In genomic region chr12:3105690-3106479, GRCh38 we compare ENCODE assay signal across 18 cellular contexts. TPM values are rescaled to one million over a fixed set of nuclear protein-coding genes. Genes with fewer than 3 reads are reported as not detected.
DNase-seq lines count a peak whose midpoint lies in the region; ATAC-seq, FAIRE-seq and TF ChIP-seq lines count a peak whose summit lies in the region.
"Had no signal": no experiment of that assay in that cellular context is flagged by ENCODE, and none has a peak within 500 bp of the region (broad histone marks: within the 10 kb centered on the region; RNA-seq: fewer than 3 reads in every experiment).

No MANE protein-coding gene starts in this region.

- no peak overlapping the region for H2AFZ ChIP-seq in HepG2 (ENCODE audit: low read length)
- H2AFZ ChIP-seq in smooth muscle cell (ENCODE audit: low read depth): no peak overlapping the region

- H4K20me1 ChIP-seq in HepG2 (ENCODE audit: insufficient read depth, low read length): no peaks in the 10 kb centered on the region
- peaks cover 29% of the 10 kb centered on the region for H4K20me1 ChIP-seq in smooth muscle cell (ENCODE audit: low read depth)

- H3K9ac ChIP-seq in HepG2 (ENCODE audit: insufficient read depth, low read depth, low read length) (peak overlapping the region; percentile 72; the same call in 1 of the 2 replicates), smooth muscle cell (ENCODE audit: low read depth) (no peak overlapping the region)
- H3K9ac ChIP-seq: KMS-11 had no signal

- H3K79me2 ChIP-seq in HepG2 (ENCODE audit: insufficient read depth, low read length) (peaks cover 24% of the 10 kb centered on the region), smooth muscle cell (ENCODE audit: low read depth) (peaks cover 8% of the 10 kb centered on the region)

- H3K27me3 ChIP-seq in Caco-2 (replicated peaks; ENCODE audit: control insufficient read depth, insufficient read depth, low read length) (no peaks in the 10 kb centered on the region), SJCRH30 (no peaks in the 10 kb centered on the region), HepG2 (ENCODE audit: control insufficient read depth in 1 of 2, insufficient read depth in 2 of 2, low read length in 2 of 2) (no peaks in the 10 kb centered on the region), smooth muscle cell (ENCODE audit: low read depth) (no peaks in the 10 kb centered on the region)
- H3K27me3 ChIP-seq in effector memory CD4-positive, alpha-beta T cell (replicated peaks; ENCODE audit: control insufficient read depth, insufficient read depth, low read length, poor library complexity, severe bottlenecking): no peaks in the 10 kb centered on the region
- H3K27me3 ChIP-seq: ascending aorta, left lung had no signal

- no peak for DNase-seq in Caco-2
- no peak for DNase-seq in SJCRH30
- DNase-seq in HepG2 (ENCODE audit: low spot score): no peak
- DNase-seq in smooth muscle cell (lab: John Stamatoyannopoulos, UW; ENCODE audit: unreplicated experiment): no peak
- DNase-seq in effector memory CD4-positive, alpha-beta T cell: no peak
- no peak for DNase-seq in stimulated activated naive CD4-positive, alpha-beta T cell treated with Interleukin-2 at 50 U/mL for 16 hours (lab: John Stamatoyannopoulos, UW)
- DNase-seq: activated CD4-positive, CD25-positive, alpha-beta regulatory T cell treated with anti-CD3 and anti-CD28 coated beads, Interleukin-2, amount 50 U/mL, for 72 hours; CD8-positive, alpha-beta T cell; GDM1; left lung; mucosa of descending colon; stimulated activated CD8-positive, alpha-beta memory T cell treated with anti-CD3 and anti-CD28 coated beads, Interleukin-4, amount 100 ng/mL, for 48 hours had no signal

- H3K36me3 Mint-ChIP-seq in Caco-2 (ENCODE audit: insufficient read depth, unreplicated experiment): no peaks in the 10 kb centered on the region
- H3K36me3 Mint-ChIP-seq: CD8-positive, alpha-beta T cell had no signal

- FAIRE-seq in HepG2 (lab: Jason Lieb, UNC): no peak
- FAIRE-seq: RCC 7860 had no signal

- H3K36me3 ChIP-seq in Caco-2 (ENCODE audit: control insufficient read depth, insufficient read depth, low read length) (no peaks in the 10 kb centered on the region), SJCRH30 (no peaks in the 10 kb centered on the region; the same call in 1 of the 2 replicates), HepG2 (replicated peaks in 1 of 2; ENCODE audit: control insufficient read depth in 1 of 2, insufficient read depth in 2 of 2, low read length in 2 of 2) (peaks cover under 1 to 1% of the 10 kb centered on the region in 2 experiments; a peak in 3 of 5 replicates), smooth muscle cell (ENCODE audit: low read depth) (no peaks in the 10 kb centered on the region)
- no peaks in the 10 kb centered on the region for H3K36me3 ChIP-seq in effector memory CD4-positive, alpha-beta T cell (ENCODE audit: control insufficient read depth, insufficient read depth, low read length)
- H3K36me3 ChIP-seq: ascending aorta, left lung had no signal

- no peaks in the 10 kb centered on the region for H3K27me3 Mint-ChIP-seq in Caco-2 (ENCODE audit: insufficient read depth, unreplicated experiment)
- H3K27me3 Mint-ChIP-seq: activated naive CD4-positive, alpha-beta T cell treated with anti-CD3 and anti-CD28 coated beads, Interleukin-2, amount 50 U/mL, for 24 hours had no signal

- BruUV-seq in Caco-2 (replicated peaks; lab: Mats Ljungman, UMichigan) (no TSS peak), HepG2 (replicated peaks; lab: Mats Ljungman, UMichigan) (no TSS peak)

- H3K9me3 ChIP-seq in Caco-2: no peaks in the 10 kb centered on the region
- H3K9me3 ChIP-seq in SJCRH30 (replicated peaks): no peaks in the 10 kb centered on the region
- H3K9me3 ChIP-seq in HepG2 (ENCODE audit: low read length): no peaks in the 10 kb centered on the region
- H3K9me3 ChIP-seq in smooth muscle cell (replicated peaks; ENCODE audit: low read depth): no peaks in the 10 kb centered on the region
- no peaks in the 10 kb centered on the region for H3K9me3 ChIP-seq in effector memory CD4-positive, alpha-beta T cell (ENCODE audit: control insufficient read depth, low read length)
- H3K9me3 ChIP-seq: ascending aorta, left lung, mucosa of descending colon had no signal

- WGBS in HepG2 (ENCODE audit: low lambda C conversion rate): 90% methylated on average over 29 of the region's 29 CpGs
- WGBS in smooth muscle cell (ENCODE audit: low lambda C conversion rate): 94% methylated on average over 29 of the region's 29 CpGs

- H3K4me1 ChIP-seq in Caco-2 (peaks cover 25% of the 10 kb centered on the region), SJCRH30 (peaks cover 37% of the 10 kb centered on the region), HepG2 (ENCODE audit: insufficient read depth, low read length) (peaks cover 76% of the 10 kb centered on the region), smooth muscle cell (ENCODE audit: low read depth) (peaks cover 43% of the 10 kb centered on the region)
- H3K4me1 ChIP-seq in effector memory CD4-positive, alpha-beta T cell (ENCODE audit: control insufficient read depth, insufficient read depth, low read length, poor library complexity, severe bottlenecking): no peaks in the 10 kb centered on the region

- TF ChIP-seq CTCF in Caco-2 (IDR thresholded peaks at IDR 0.05; ENCODE audit: insufficient read depth in 1 of 2, low read depth in 1 of 2, low read length in 1 of 2, severe bottlenecking in 1 of 2, unreplicated experiment in 1 of 2) (no peak), HepG2 (CRISPR knock-in tag; IDR thresholded peaks at IDR 0.05) (no peak), smooth muscle cell (IDR thresholded peaks at IDR 0.05; ENCODE audit: borderline replicate concordance, insufficient read depth, poor library complexity, severe bottlenecking) (no peak)

- no peak overlapping the region for H3K4me3 ChIP-seq in Caco-2 (ENCODE audit: low read depth, low read length)
- H3K4me3 ChIP-seq in SJCRH30: no peak overlapping the region
- H3K4me3 ChIP-seq in HepG2 (replicated peaks in 1 of 3; ENCODE audit: insufficient read depth in 1 of 3, low read depth in 2 of 3, low read length in 3 of 3): no peak overlapping the region
- no peak overlapping the region for H3K4me3 ChIP-seq in smooth muscle cell
- no peak overlapping the region for H3K4me3 ChIP-seq in effector memory CD4-positive, alpha-beta T cell (ENCODE audit: insufficient read depth, low read depth, low read length, poor library complexity, severe bottlenecking)
- H3K4me3 ChIP-seq: ascending aorta, GM23248, left lung, mucosa of descending colon had no signal

- peaks cover 36% of the 10 kb centered on the region for H3K4me1 Mint-ChIP-seq in Caco-2 (ENCODE audit: low read depth, unreplicated experiment)
- H3K4me1 Mint-ChIP-seq: activated naive CD4-positive, alpha-beta T cell treated with anti-CD3 and anti-CD28 coated beads, Interleukin-2, amount 50 U/mL, for 24 hours had no signal

- ATAC-seq in HepG2 (no peak), GM18505 (IDR thresholded peaks at IDR 0.05; ENCODE audit: unreplicated experiment) (no peak)
- ATAC-seq: CD8-positive, alpha-beta T cell; left lung; mucosa of descending colon had no signal

- H3F3A ChIP-seq in smooth muscle cell (ENCODE audit: low read depth): peaks cover 26% of the 10 kb centered on the region

- peak overlapping the region; percentile 4 for H3K27ac Mint-ChIP-seq in Caco-2 (ENCODE audit: unreplicated experiment)
- H3K27ac Mint-ChIP-seq: activated naive CD4-positive, alpha-beta T cell treated with anti-CD3 and anti-CD28 coated beads, Interleukin-2, amount 50 U/mL, for 24 hours; CD8-positive, alpha-beta T cell had no signal

- CTCF ChIA-PET in Caco-2 (lab: Charles Lee): interaction anchor here (0.8 to 1.4 kb wide), 2 partner anchors 14 to 33 kb away, joined by 3 to 6 read pairs; no protein-coding TSS in a partner anchor
- CTCF ChIA-PET in HepG2 (lab: Yijun Ruan, JAX; ENCODE audit: low intra/inter-chr PET ratio, low total read pairs): no interaction called here

- TF ChIP-seq EP300 in HepG2 (IDR thresholded peaks at IDR 0.05; ENCODE audit: low read depth in 2 of 2, low read length in 2 of 2) (no peak), HepG2 (CRISPR knock-in tag; IDR thresholded peaks at IDR 0.05; ENCODE audit: borderline replicate concordance) (no peak)

- H3K9me3 Mint-ChIP-seq in Caco-2 (ENCODE audit: unreplicated experiment): no peaks in the 10 kb centered on the region
- H3K9me3 Mint-ChIP-seq: activated naive CD4-positive, alpha-beta T cell treated with anti-CD3 and anti-CD28 coated beads, Interleukin-2, amount 50 U/mL, for 24 hours; CD8-positive, alpha-beta T cell had no signal

- TF ChIP-seq RAD21 in HepG2 (CRISPR knock-in tag; IDR thresholded peaks at IDR 0.05): no peak

- H3K27ac ChIP-seq in SJCRH30: peak overlapping the region; percentile 61
- peak overlapping the region; percentile 97 for H3K27ac ChIP-seq in HepG2 (ENCODE audit: extremely low read length, insufficient read depth, low read length)
- peak overlapping the region; percentile 87 for H3K27ac ChIP-seq in smooth muscle cell (ENCODE audit: low read depth)
- no peak overlapping the region for H3K27ac ChIP-seq in effector memory CD4-positive, alpha-beta T cell (ENCODE audit: insufficient read depth, low read length, poor library complexity, severe bottlenecking)
- H3K27ac ChIP-seq: GM23248, KMS-11 had no signal

- TF ChIP-seq POLR2A in HepG2 (IDR thresholded peaks at IDR 0.05; ENCODE audit: insufficient read depth in 1 of 2, low read depth in 2 of 2, low read length in 2 of 2) (no peak), GM18505 (IDR thresholded peaks at IDR 0.05; ENCODE audit: borderline replicate concordance, extremely low read depth, insufficient read depth, insufficient read length) (no peak)

- no peak overlapping the region for H3K4me3 Mint-ChIP-seq in Caco-2 (ENCODE audit: unreplicated experiment)
- H3K4me3 Mint-ChIP-seq: activated naive CD4-positive, alpha-beta T cell treated with anti-CD3 and anti-CD28 coated beads, Interleukin-2, amount 50 U/mL, for 24 hours; CD8-positive, alpha-beta T cell had no signal

- intact Hi-C loops in Caco-2 (cut with micrococcal nuclease; ENCODE audit: unreplicated experiment): loop anchor here (2.0 kb wide), 1 partner anchor 19 kb away; no protein-coding TSS in a partner anchor
- intact Hi-C loops in HepG2 (cut with micrococcal nuclease; ENCODE audit: unreplicated experiment): loop anchor here (2.0 kb wide), 1 partner anchor 33 kb away; no protein-coding TSS in a partner anchor

- in situ Hi-C loops in HepG2 (cut with HindIII; ENCODE audit: extremely low pct_ligation_motif_present, low pct_unique_long_range_greater_than_20kb): no loop called here

- POLR2A ChIA-PET in Caco-2 (lab: Charles Lee): interaction anchor here (0.5 kb wide), 1 partner anchor 28 kb away, joined by 3 read pairs; no protein-coding TSS in a partner anchor
- POLR2A ChIA-PET in HepG2 (lab: Yijun Ruan, JAX): interaction anchor here (1.3 to 2.0 kb wide), 2 partner anchors 24 kb away, joined by 3 to 5 read pairs; no protein-coding TSS in a partner anchor

- H3K4me2 ChIP-seq in HepG2 (ENCODE audit: low read depth, low read length) (peak overlapping the region; percentile 81; the same call in 1 of the 2 replicates), smooth muscle cell (peak overlapping the region; percentile 68)
- H3K4me2 ChIP-seq: KMS-11 had no signal

RNA-seq across cellular contexts. Expression of gene TSPAN9, which starts 28.7 kb away (rescaled TPM):
- total RNA-seq in Caco-2 (2022): 45.5 and 49.1 TPM in 2 replicates
- total RNA-seq in SJCRH30 (2014; rRNA removed; shearing (Covaris generic)): 194 and 210 TPM in 2 replicates
- total RNA-seq in HepG2 (2016; rRNA removed; fragmentation: Illumina TruSeq; extraction: Trizol): 11.6 and 18.1 TPM in 2 replicates
- 2.5 and 3.1 TPM in 2 replicates for total RNA-seq in HepG2 (2016; cell fraction: cytosol; rRNA removed; fragmentation: Illumina TruSeq; extraction: Trizol; ENCODE audit: low read depth)
- 9.6 and 21.5 TPM in 2 replicates for total RNA-seq in HepG2 (2016; cell fraction: insoluble cytoplasmic fraction; rRNA removed; fragmentation: Illumina TruSeq; extraction: Trizol)
- total RNA-seq in HepG2 (2016; cell fraction: membrane; rRNA removed; fragmentation: Illumina TruSeq; extraction: Trizol): 4.4 and 4.6 TPM in 2 replicates
- total RNA-seq in HepG2 (2016; cell fraction: nucleus; rRNA removed; fragmentation: Illumina TruSeq; extraction: Trizol): 16.9 and 19.5 TPM in 2 replicates
- 42.3 and 58.2 TPM in 2 replicates for polyA plus RNA-seq in HepG2 (2011; rRNA removed)
- polyA plus RNA-seq in HepG2 (2011; cell fraction: cytosol; rRNA removed): 38.6 and 41.6 TPM in 2 replicates
- 55.3 and 55.7 TPM in 2 replicates for polyA plus RNA-seq in HepG2 (2011; cell fraction: nucleus; rRNA removed)
- polyA plus RNA-seq in HepG2 (2012): 27.2 and 58.7 TPM in 2 replicates
- polyA plus RNA-seq in HepG2 (2016; cell fraction: cytosol; fragmentation: Illumina TruSeq; extraction: Trizol; ENCODE audit: low read depth): 2.2 and 3.0 TPM in 2 replicates
- 9.6 and 13.8 TPM in 2 replicates for polyA plus RNA-seq in HepG2 (2016; cell fraction: insoluble cytoplasmic fraction; fragmentation: Illumina TruSeq; extraction: Trizol; ENCODE audit: low read depth)
- 4.1 TPM in 2 replicates for polyA plus RNA-seq in HepG2 (2016; cell fraction: membrane; fragmentation: Illumina TruSeq; extraction: Trizol; ENCODE audit: low read depth)
- 31.0 and 34.1 TPM in 2 replicates for polyA plus RNA-seq in HepG2 (2016; cell fraction: nucleus; fragmentation: Illumina TruSeq; extraction: Trizol; ENCODE audit: insufficient read depth, low read depth)
- polyA minus RNA-seq in HepG2 (2011; rRNA and poly(A)+ RNA removed; ENCODE audit: low replicate concordance): 9.4 and 96.3 TPM in 2 replicates
- 25.1 and 32.3 TPM in 2 replicates for polyA minus RNA-seq in HepG2 (2011; cell fraction: cytosol; rRNA and poly(A)+ RNA removed)
- 27.2 and 29.7 TPM in 2 replicates for polyA minus RNA-seq in HepG2 (2011; cell fraction: nucleus; rRNA and poly(A)+ RNA removed)
- 29.8 and 46.9 TPM in 2 replicates for total RNA-seq in smooth muscle cell
- 14.4 and 17.7 TPM in 2 replicates for polyA plus RNA-seq in smooth muscle cell
